19 cellular contexts compared by ENCODE assay signal in genomic region chrX:153375571-153375970, GRCh38. TPM values are rescaled to one million over a fixed set of nuclear protein-coding genes. Genes with fewer than 3 reads are reported as not detected.
DNase-seq lines count a peak whose midpoint lies in the region; ATAC-seq, FAIRE-seq and TF ChIP-seq lines count a peak whose summit lies in the region.
"Had no signal": no experiment of that assay in that cellular context is flagged by ENCODE, and none has a peak within 500 bp of the region (broad histone marks: within the 10 kb centered on the region; RNA-seq: fewer than 3 reads in every experiment).

No MANE protein-coding gene starts in this region.

- peaks cover under 1% of the 10 kb centered on the region for H3K4me1 Mint-ChIP-seq in osteocyte (ENCODE audit: unreplicated experiment)
- H3K4me1 Mint-ChIP-seq: IgD-negative memory B cell had no signal

- H3K27ac Mint-ChIP-seq in osteocyte (ENCODE audit: unreplicated experiment): no peak overlapping the region
- H3K27ac Mint-ChIP-seq: CD4-positive, CD25-positive, alpha-beta regulatory T cell; H9; IgD-negative memory B cell had no signal

- H3K4me2 ChIP-seq in HepG2 (ENCODE audit: low read depth, low read length): no peak overlapping the region
- H3K4me2 ChIP-seq: BLaER1 had no signal

- DNase-seq in right lobe of liver (peak in 1 of 3 donors; percentile 47), HepG2 (ENCODE audit: low spot score) (no peak), adrenal gland (peak in 4 of 7 donors; percentile 41 to 63 (median 46)), osteocyte (ENCODE audit: extremely low spot score, unreplicated experiment) (peak; percentile 83), cardiac septum (ENCODE audit: low spot score) (no peak), nucleus accumbens (lab: John Stamatoyannopoulos, UW) (no peak)
- DNase-seq: 8988T; AML-193; Calu3; CD4-positive, CD25-positive, alpha-beta regulatory T cell; DMS 273 treated with DMSO at 0.1 percent for 48 hours; GOT3; H9 had no signal

- WGBS in right lobe of liver (ENCODE audit: insufficient coverage, low coverage, low lambda C conversion rate, missing lambda C conversion rate): 58% methylated on average over 2 of the region's 5 CpGs
- WGBS in HepG2 (ENCODE audit: low lambda C conversion rate): 0% methylated on average over 1 of the region's 5 CpGs
- WGBS in adrenal gland, 4 donors: 69 to 79% (median 70%) methylated on average over 4 to 5 of the region's 5 CpGs; no CpG with 5 or more reads in 1 of the 4 donors

- intact Hi-C loops in right lobe of liver (cut with DNase I) (no loop called here), HepG2 (cut with micrococcal nuclease; ENCODE audit: unreplicated experiment) (no loop called here), adrenal gland (cut with DNase I) (no loop called here), cardiac septum (cut with DNase I) (no loop called here)

- no peak for TF ChIP-seq RAD21 in HepG2 (CRISPR knock-in tag; IDR thresholded peaks at IDR 0.05)

- H3K4me1 ChIP-seq in right lobe of liver (no peaks in the 10 kb centered on the region), HepG2 (ENCODE audit: insufficient read depth, low read length) (no peaks in the 10 kb centered on the region), adrenal gland (replicated peaks in 1 of 2) (peaks cover 4 to 54% of the 10 kb centered on the region in 2 donors)

- H3K79me2 ChIP-seq in HepG2 (ENCODE audit: insufficient read depth, low read length): no peaks in the 10 kb centered on the region

- H3K9me3 ChIP-seq in right lobe of liver (no peaks in the 10 kb centered on the region), HepG2 (ENCODE audit: low read length) (no peaks in the 10 kb centered on the region), adrenal gland (replicated peaks in 1 of 3) (no peaks in the 10 kb centered on the region)

- peak; percentile 30 to 58 (median 52) for ATAC-seq in right lobe of liver
- no peak for ATAC-seq in HepG2
- no peak for ATAC-seq in GM18907 (IDR thresholded peaks at IDR 0.05; ENCODE audit: unreplicated experiment)

- in situ Hi-C loops in HepG2 (cut with HindIII; ENCODE audit: extremely low pct_ligation_motif_present, low pct_unique_long_range_greater_than_20kb): no loop called here

- POLR2A ChIA-PET in HepG2 (lab: Yijun Ruan, JAX): no interaction called here

- TF ChIP-seq CTCF in right lobe of liver (IDR thresholded peaks at IDR 0.05): no peak
- TF ChIP-seq CTCF in HepG2 (CRISPR knock-in tag; IDR thresholded peaks at IDR 0.05): no peak
- no peak for TF ChIP-seq CTCF in adrenal gland (IDR thresholded peaks at IDR 0.05)
- TF ChIP-seq CTCF in osteocyte (IDR thresholded peaks at IDR 0.05): no peak

- H3K27ac ChIP-seq in right lobe of liver: no peak overlapping the region
- no peak overlapping the region for H3K27ac ChIP-seq in HepG2 (ENCODE audit: extremely low read length, insufficient read depth, low read length)
- peak overlapping the region in 3 of 5 donors; percentile 29 to 74 (median 69) for H3K27ac ChIP-seq in adrenal gland
- H3K27ac ChIP-seq: BLaER1 had no signal

- no peak overlapping the region for H3K9ac ChIP-seq in HepG2 (ENCODE audit: insufficient read depth, low read depth, low read length)
- H3K9ac ChIP-seq: BLaER1 had no signal

- no peaks in the 10 kb centered on the region for H3K27me3 ChIP-seq in right lobe of liver
- H3K27me3 ChIP-seq in HepG2 (ENCODE audit: control insufficient read depth in 1 of 2, insufficient read depth in 2 of 2, low read length in 2 of 2): peaks cover 0 to 6% of the 10 kb centered on the region in 2 experiments; a peak in 1 of 5 replicates
- no peaks in the 10 kb centered on the region for H3K27me3 ChIP-seq in adrenal gland

- no peaks in the 10 kb centered on the region for H4K20me1 ChIP-seq in HepG2 (ENCODE audit: insufficient read depth, low read length)

- no peaks in the 10 kb centered on the region for H3K36me3 Mint-ChIP-seq in osteocyte (ENCODE audit: unreplicated experiment)

- TF ChIP-seq POLR2A in right lobe of liver (IDR thresholded peaks at IDR 0.05) (no peak), HepG2 (IDR thresholded peaks at IDR 0.05; ENCODE audit: insufficient read depth in 1 of 2, low read depth in 2 of 2, low read length in 2 of 2) (no peak), adrenal gland (IDR thresholded peaks at IDR 0.05) (no peak)

- no peaks in the 10 kb centered on the region for H3K36me3 ChIP-seq in right lobe of liver
- no peaks in the 10 kb centered on the region for H3K36me3 ChIP-seq in HepG2 (replicated peaks in 1 of 2; ENCODE audit: control insufficient read depth in 1 of 2, insufficient read depth in 2 of 2, low read length in 2 of 2)
- H3K36me3 ChIP-seq in adrenal gland (replicated peaks in 1 of 2): no peaks in the 10 kb centered on the region
- H3K36me3 ChIP-seq: BLaER1 had no signal

- no peak for FAIRE-seq in HepG2 (lab: Jason Lieb, UNC)
- FAIRE-seq: GM18507 had no signal

- H3K9me3 Mint-ChIP-seq in osteocyte (ENCODE audit: unreplicated experiment): peaks cover 11% of the 10 kb centered on the region

- no TSS peak for BruUV-seq in HepG2 (replicated peaks; lab: Mats Ljungman, UMichigan)

- no peak overlapping the region for H2AFZ ChIP-seq in HepG2 (ENCODE audit: low read length)

- no peak for TF ChIP-seq EP300 in HepG2 (IDR thresholded peaks at IDR 0.05; ENCODE audit: low read depth in 2 of 2, low read length in 2 of 2)
- no peak for TF ChIP-seq EP300 in HepG2 (CRISPR knock-in tag; IDR thresholded peaks at IDR 0.05; ENCODE audit: borderline replicate concordance)

- peaks cover 2% of the 10 kb centered on the region for H3K27me3 Mint-ChIP-seq in osteocyte (ENCODE audit: unreplicated experiment)

- H3K4me3 ChIP-seq in right lobe of liver (no peak overlapping the region), HepG2 (replicated peaks in 1 of 3; ENCODE audit: insufficient read depth in 1 of 3, low read depth in 2 of 3, low read length in 3 of 3) (no peak overlapping the region), adrenal gland (no peak overlapping the region)
- H3K4me3 ChIP-seq: BLaER1 had no signal

- CTCF ChIA-PET in HepG2 (lab: Yijun Ruan, JAX; ENCODE audit: low intra/inter-chr PET ratio, low total read pairs): no interaction called here

- H3K4me3 Mint-ChIP-seq in osteocyte (ENCODE audit: unreplicated experiment): no peak overlapping the region
- H3K4me3 Mint-ChIP-seq: CD4-positive, CD25-positive, alpha-beta regulatory T cell; H9; IgD-negative memory B cell had no signal

RNA-seq across cellular contexts. Expression of gene PNMA6E, which starts 25.6 kb away (rescaled TPM):
- total RNA-seq in right lobe of liver (not detected), HepG2 (2016; rRNA removed; fragmentation: Illumina TruSeq; extraction: Trizol) (not detected in 2 replicates), adrenal gland (under 1 TPM in 5 of 8 donors, not detected in 3; 0.07 to 0.27 (median 0.13) TPM), osteocyte (not detected in 2 replicates), cardiac septum (not detected)
- not detected in 2 replicates for total RNA-seq in HepG2 (2016; cell fraction: cytosol; rRNA removed; fragmentation: Illumina TruSeq; extraction: Trizol; ENCODE audit: low read depth)
- total RNA-seq in HepG2 (2016; cell fraction: insoluble cytoplasmic fraction; rRNA removed; fragmentation: Illumina TruSeq; extraction: Trizol): not detected in 2 replicates
- total RNA-seq in HepG2 (2016; cell fraction: membrane; rRNA removed; fragmentation: Illumina TruSeq; extraction: Trizol): not detected in 2 replicates
- total RNA-seq in HepG2 (2016; cell fraction: nucleus; rRNA removed; fragmentation: Illumina TruSeq; extraction: Trizol): not detected in 2 replicates
- polyA plus RNA-seq in HepG2 (2011; rRNA removed) (not detected in 2 replicates), adrenal gland (under 1 TPM in 2 of 3 donors, not detected in 1; 0.16 to 0.20 TPM)
- not detected in 2 replicates for polyA plus RNA-seq in HepG2 (2011; cell fraction: cytosol; rRNA removed)
- not detected in 2 replicates for polyA plus RNA-seq in HepG2 (2011; cell fraction: nucleus; rRNA removed)
- polyA plus RNA-seq in HepG2 (2012): not detected in 2 replicates
- polyA plus RNA-seq in HepG2 (2016; cell fraction: cytosol; fragmentation: Illumina TruSeq; extraction: Trizol; ENCODE audit: low read depth): not detected in 2 replicates
- polyA plus RNA-seq in HepG2 (2016; cell fraction: insoluble cytoplasmic fraction; fragmentation: Illumina TruSeq; extraction: Trizol; ENCODE audit: low read depth): not detected in 2 replicates
- not detected in 2 replicates for polyA plus RNA-seq in HepG2 (2016; cell fraction: membrane; fragmentation: Illumina TruSeq; extraction: Trizol; ENCODE audit: low read depth)
- polyA plus RNA-seq in HepG2 (2016; cell fraction: nucleus; fragmentation: Illumina TruSeq; extraction: Trizol; ENCODE audit: insufficient read depth, low read depth): not detected in 2 replicates
- polyA minus RNA-seq in HepG2 (2011; rRNA and poly(A)+ RNA removed; ENCODE audit: low replicate concordance): not detected in 2 replicates
- not detected in 2 replicates for polyA minus RNA-seq in HepG2 (2011; cell fraction: cytosol; rRNA and poly(A)+ RNA removed)
- not detected in 2 replicates for polyA minus RNA-seq in HepG2 (2011; cell fraction: nucleus; rRNA and poly(A)+ RNA removed)
- total RNA-seq: Calu3; CD4-positive, CD25-positive, alpha-beta regulatory T cell; Daoy; H9; HT-29 had no signal
- polyA plus RNA-seq: CD4-positive, CD25-positive, alpha-beta regulatory T cell; IgD-negative memory B cell had no signal

RNA-seq across cellular contexts. Expression of gene ZFP92, which starts 35.7 kb away (rescaled TPM):
- total RNA-seq in right lobe of liver (1 to 10 TPM in 1 of 6 experiments, under 1 TPM in 5; 0.31 to 1.4 (median 0.41) TPM), HepG2 (2016; rRNA removed; fragmentation: Illumina TruSeq; extraction: Trizol) (0.02 and 0.03 TPM in 2 replicates), adrenal gland (1 to 10 TPM; 2.6 to 7.5 (median 4.3) TPM), osteocyte (0.05 TPM in 2 replicates), cardiac septum (0.40 TPM)
- not detected in 2 replicates for total RNA-seq in HepG2 (2016; cell fraction: cytosol; rRNA removed; fragmentation: Illumina TruSeq; extraction: Trizol; ENCODE audit: low read depth)
- total RNA-seq in HepG2 (2016; cell fraction: insoluble cytoplasmic fraction; rRNA removed; fragmentation: Illumina TruSeq; extraction: Trizol): 0.02 and 0.03 TPM in 2 replicates
- not detected in 2 replicates for total RNA-seq in HepG2 (2016; cell fraction: membrane; rRNA removed; fragmentation: Illumina TruSeq; extraction: Trizol)
- not detected in 2 replicates for total RNA-seq in HepG2 (2016; cell fraction: nucleus; rRNA removed; fragmentation: Illumina TruSeq; extraction: Trizol)
- polyA plus RNA-seq in HepG2 (2011; rRNA removed) (not detected in 2 replicates), adrenal gland (1 to 10 TPM in 1 of 3 donors, under 1 TPM in 2; 0.71 to 4.2 (median 0.97) TPM)
- not detected in 2 replicates for polyA plus RNA-seq in HepG2 (2011; cell fraction: cytosol; rRNA removed)
- 0.03 TPM in 1 of 2 replicates, not detected in the other for polyA plus RNA-seq in HepG2 (2011; cell fraction: nucleus; rRNA removed)
- 0.03 TPM in 1 of 2 replicates, not detected in the other for polyA plus RNA-seq in HepG2 (2012)
- polyA plus RNA-seq in HepG2 (2016; cell fraction: cytosol; fragmentation: Illumina TruSeq; extraction: Trizol; ENCODE audit: low read depth): not detected in 2 replicates
- polyA plus RNA-seq in HepG2 (2016; cell fraction: insoluble cytoplasmic fraction; fragmentation: Illumina TruSeq; extraction: Trizol; ENCODE audit: low read depth): not detected in 2 replicates
- not detected in 2 replicates for polyA plus RNA-seq in HepG2 (2016; cell fraction: membrane; fragmentation: Illumina TruSeq; extraction: Trizol; ENCODE audit: low read depth)
- not detected in 2 replicates for polyA plus RNA-seq in HepG2 (2016; cell fraction: nucleus; fragmentation: Illumina TruSeq; extraction: Trizol; ENCODE audit: insufficient read depth, low read depth)
- not detected in 2 replicates for polyA minus RNA-seq in HepG2 (2011; rRNA and poly(A)+ RNA removed; ENCODE audit: low replicate concordance)
- polyA minus RNA-seq in HepG2 (2011; cell fraction: cytosol; rRNA and poly(A)+ RNA removed): not detected in 2 replicates
- polyA minus RNA-seq in HepG2 (2011; cell fraction: nucleus; rRNA and poly(A)+ RNA removed): not detected in 2 replicates
- total RNA-seq: HT-29 had no signal

RNA-seq across cellular contexts. Expression of gene ZNF275, which starts 41.6 kb away (rescaled TPM):
- total RNA-seq in right lobe of liver (10 to 100 TPM in 3 of 6 experiments, 1 to 10 TPM in 3; 8.1 to 12.0 (median 10.3) TPM), HepG2 (2016; rRNA removed; fragmentation: Illumina TruSeq; extraction: Trizol) (6.4 and 9.5 TPM in 2 replicates), adrenal gland (100 to 1,000 TPM in 5 of 8 donors, 10 to 100 TPM in 3; 73.2 to 252 (median 124) TPM), osteocyte (14.0 and 14.6 TPM in 2 replicates), cardiac septum (6.1 TPM)
- 0.97 and 1.0 TPM in 2 replicates for total RNA-seq in HepG2 (2016; cell fraction: cytosol; rRNA removed; fragmentation: Illumina TruSeq; extraction: Trizol; ENCODE audit: low read depth)
- 6.2 and 8.0 TPM in 2 replicates for total RNA-seq in HepG2 (2016; cell fraction: insoluble cytoplasmic fraction; rRNA removed; fragmentation: Illumina TruSeq; extraction: Trizol)
- total RNA-seq in HepG2 (2016; cell fraction: membrane; rRNA removed; fragmentation: Illumina TruSeq; extraction: Trizol): 4.4 and 4.5 TPM in 2 replicates
- total RNA-seq in HepG2 (2016; cell fraction: nucleus; rRNA removed; fragmentation: Illumina TruSeq; extraction: Trizol): 7.7 and 8.6 TPM in 2 replicates
- polyA plus RNA-seq in HepG2 (2011; rRNA removed) (11.1 and 11.8 TPM in 2 replicates), adrenal gland (100 to 1,000 TPM in 1 of 3 donors, 10 to 100 TPM in 2; 22.8 to 216 (median 47.3) TPM)
- 8.5 and 10.9 TPM in 2 replicates for polyA plus RNA-seq in HepG2 (2011; cell fraction: cytosol; rRNA removed)
- 17.6 and 17.9 TPM in 2 replicates for polyA plus RNA-seq in HepG2 (2011; cell fraction: nucleus; rRNA removed)
- polyA plus RNA-seq in HepG2 (2012): 6.0 and 6.7 TPM in 2 replicates
- polyA plus RNA-seq in HepG2 (2016; cell fraction: cytosol; fragmentation: Illumina TruSeq; extraction: Trizol; ENCODE audit: low read depth): 0.53 and 0.69 TPM in 2 replicates
- 8.9 and 9.7 TPM in 2 replicates for polyA plus RNA-seq in HepG2 (2016; cell fraction: insoluble cytoplasmic fraction; fragmentation: Illumina TruSeq; extraction: Trizol; ENCODE audit: low read depth)
- 2.7 and 3.0 TPM in 2 replicates for polyA plus RNA-seq in HepG2 (2016; cell fraction: membrane; fragmentation: Illumina TruSeq; extraction: Trizol; ENCODE audit: low read depth)
- 15.4 and 17.7 TPM in 2 replicates for polyA plus RNA-seq in HepG2 (2016; cell fraction: nucleus; fragmentation: Illumina TruSeq; extraction: Trizol; ENCODE audit: insufficient read depth, low read depth)
- polyA minus RNA-seq in HepG2 (2011; rRNA and poly(A)+ RNA removed; ENCODE audit: low replicate concordance): 8.3 and 23.4 TPM in 2 replicates
- polyA minus RNA-seq in HepG2 (2011; cell fraction: cytosol; rRNA and poly(A)+ RNA removed): 8.7 and 10.3 TPM in 2 replicates
- 13.6 and 14.9 TPM in 2 replicates for polyA minus RNA-seq in HepG2 (2011; cell fraction: nucleus; rRNA and poly(A)+ RNA removed)

RNA-seq across cellular contexts. Expression of gene PNMA6F, which starts 54.0 kb away (rescaled TPM):
- total RNA-seq in right lobe of liver (not detected), HepG2 (2016; rRNA removed; fragmentation: Illumina TruSeq; extraction: Trizol) (not detected in 2 replicates), adrenal gland (under 1 TPM in 4 of 8 donors, not detected in 4; 0.14 to 0.54 (median 0.32) TPM), osteocyte (not detected in 2 replicates), cardiac septum (not detected)
- not detected in 2 replicates for total RNA-seq in HepG2 (2016; cell fraction: cytosol; rRNA removed; fragmentation: Illumina TruSeq; extraction: Trizol; ENCODE audit: low read depth)
- not detected in 2 replicates for total RNA-seq in HepG2 (2016; cell fraction: insoluble cytoplasmic fraction; rRNA removed; fragmentation: Illumina TruSeq; extraction: Trizol)
- not detected in 2 replicates for total RNA-seq in HepG2 (2016; cell fraction: membrane; rRNA removed; fragmentation: Illumina TruSeq; extraction: Trizol)
- total RNA-seq in HepG2 (2016; cell fraction: nucleus; rRNA removed; fragmentation: Illumina TruSeq; extraction: Trizol): not detected in 2 replicates
- polyA plus RNA-seq in HepG2 (2011; rRNA removed) (not detected in 2 replicates), adrenal gland (1 to 10 TPM in 1 of 3 donors, under 1 TPM in 2; 0.30 to 1.1 (median 0.40) TPM)
- polyA plus RNA-seq in HepG2 (2011; cell fraction: cytosol; rRNA removed): not detected in 2 replicates
- polyA plus RNA-seq in HepG2 (2011; cell fraction: nucleus; rRNA removed): not detected in 2 replicates
- polyA plus RNA-seq in HepG2 (2012): not detected in 2 replicates
- polyA plus RNA-seq in HepG2 (2016; cell fraction: cytosol; fragmentation: Illumina TruSeq; extraction: Trizol; ENCODE audit: low read depth): not detected in 2 replicates
- not detected in 2 replicates for polyA plus RNA-seq in HepG2 (2016; cell fraction: insoluble cytoplasmic fraction; fragmentation: Illumina TruSeq; extraction: Trizol; ENCODE audit: low read depth)
- not detected in 2 replicates for polyA plus RNA-seq in HepG2 (2016; cell fraction: membrane; fragmentation: Illumina TruSeq; extraction: Trizol; ENCODE audit: low read depth)
- not detected in 2 replicates for polyA plus RNA-seq in HepG2 (2016; cell fraction: nucleus; fragmentation: Illumina TruSeq; extraction: Trizol; ENCODE audit: insufficient read depth, low read depth)
- not detected in 2 replicates for polyA minus RNA-seq in HepG2 (2011; rRNA and poly(A)+ RNA removed; ENCODE audit: low replicate concordance)
- polyA minus RNA-seq in HepG2 (2011; cell fraction: cytosol; rRNA and poly(A)+ RNA removed): not detected in 2 replicates
- polyA minus RNA-seq in HepG2 (2011; cell fraction: nucleus; rRNA and poly(A)+ RNA removed): not detected in 2 replicates
- total RNA-seq: Calu3; CD4-positive, CD25-positive, alpha-beta regulatory T cell; Daoy; H9; HT-29 had no signal
- polyA plus RNA-seq: CD4-positive, CD25-positive, alpha-beta regulatory T cell; IgD-negative memory B cell had no signal

Comparison
In these comparisons a context has a peak if more than half of its experiments do, and no peak if none do; other contexts are left out.
1. ATAC-seq: peak in right lobe of liver (4 of 4); none in HepG2 (single experiment) and GM18907 (single experiment).
2. DNase-seq: peak in adrenal gland (4 of 7) and osteocyte (single experiment); none in HepG2 (single experiment), cardiac septum (single experiment) and nucleus accumbens (0 of 56).
3. H3K27ac ChIP-seq: peak in adrenal gland (3 of 5); none in right lobe of liver (0 of 3) and HepG2 (single experiment).